Comparison of ENCODE assay signal across 16 cellular contexts in genomic region chr2:202669841-202670240, GRCh38. TPM values are rescaled to one million over a fixed set of nuclear protein-coding genes. Genes with fewer than 3 reads are reported as not detected.
DNase-seq lines count a peak whose midpoint lies in the region; ATAC-seq and TF ChIP-seq lines count a peak whose summit lies in the region.
"Had no signal": no experiment of that assay in that cellular context is flagged by ENCODE, and none has a peak within 500 bp of the region (broad histone marks: within the 10 kb centered on the region; RNA-seq: fewer than 3 reads in every experiment).

No MANE protein-coding gene starts in this region.

- no peak overlapping the region for H3K23ac ChIP-seq in H9 (ENCODE audit: insufficient read length, low read depth, low read length)

- H3K4me1 Mint-ChIP-seq in CD8-positive, alpha-beta T cell (ENCODE audit: low read depth), result peaks cover 81% of the 10 kb centered on the region
- peaks cover 27% of the 10 kb centered on the region for H3K4me1 Mint-ChIP-seq in T-helper 1 cell treated with Interleukin-12 subunit alpha and Interleukin-12 subunit beta and Interleukin-4 antibody, amounts not matched to agents 30 μg/mL and 1 μg/mL, for 36 hours (ENCODE audit: low read depth)
- H3K4me1 Mint-ChIP-seq in Calu3 (ENCODE audit: low read depth, unreplicated experiment) (no peaks in the 10 kb centered on the region), H9 (peaks cover 0 to 8% of the 10 kb centered on the region in 2 experiments; a peak in 1 of 4 replicates)

- no peak overlapping the region for H2BK120ac ChIP-seq in H9 (ENCODE audit: low read depth, low read length, poor library complexity, severe bottlenecking)

- no peak overlapping the region for H2AFZ ChIP-seq in H9 (ENCODE audit: low read length)

- no peak overlapping the region for H3K14ac ChIP-seq in H9 (ENCODE audit: insufficient read depth, low read length)

- no peak overlapping the region for H3K4me2 ChIP-seq in H9 (ENCODE audit: insufficient read depth, insufficient read length, low read length)

- H3K27me3 ChIP-seq in CD8-positive, alpha-beta T cell (ENCODE audit: insufficient read depth, low read length), result no peaks in the 10 kb centered on the region
- H3K27me3 ChIP-seq in H9 (ENCODE audit: insufficient read depth, low read length), result no peaks in the 10 kb centered on the region
- H3K27me3 ChIP-seq: foreskin keratinocyte, SJCRH30 had no signal

- H4K5ac ChIP-seq in H9 (ENCODE audit: insufficient read length, low read depth, low read length), result no peak overlapping the region

- H3K9me3 Mint-ChIP-seq in CD8-positive, alpha-beta T cell, result no peaks in the 10 kb centered on the region
- peaks cover 6% of the 10 kb centered on the region for H3K9me3 Mint-ChIP-seq in T-helper 1 cell treated with Interleukin-12 subunit alpha and Interleukin-12 subunit beta and Interleukin-4 antibody, amounts not matched to agents 30 μg/mL and 1 μg/mL, for 36 hours
- no peaks in the 10 kb centered on the region for H3K9me3 Mint-ChIP-seq in Calu3 (ENCODE audit: low read depth, unreplicated experiment)
- no peaks in the 10 kb centered on the region for H3K9me3 Mint-ChIP-seq in H9
- H3K9me3 Mint-ChIP-seq: immature natural killer cell had no signal

- H3K79me1 ChIP-seq in H9 (ENCODE audit: insufficient read depth, low read depth, low read length, poor library complexity, severe bottlenecking), result peaks cover 4% of the 10 kb centered on the region

- POLR2A ChIA-PET in CD8-positive, alpha-beta T cell (lab: Charles Lee), result interaction anchor here (0.9 to 3.4 kb wide), 5 partner anchors 8 to 35 kb away, joined by 3 to 28 read pairs (median 3); partner anchors contain the start of gene FAM117B

- no peak overlapping the region for H3K4ac ChIP-seq in H9 (ENCODE audit: low read depth, low read length)

- no TSS peak for BruUV-seq in Calu3 (replicated peaks; lab: Mats Ljungman, UMichigan)

- H3K18ac ChIP-seq in H9 (ENCODE audit: insufficient read length, low read depth, low read length), result no peak overlapping the region

- H3K79me2 ChIP-seq in H9 (ENCODE audit: insufficient read depth, low read length), result peaks cover 5% of the 10 kb centered on the region; the same call in 1 of the 2 replicates

- no peak overlapping the region for H3T11ph ChIP-seq in H9 (ENCODE audit: low read length)

- H3K4me1 ChIP-seq in CD8-positive, alpha-beta T cell (ENCODE audit: insufficient read depth, low read length), result peaks cover 83% of the 10 kb centered on the region
- H3K4me1 ChIP-seq in H9 (ENCODE audit: insufficient read depth, low read length), result no peaks in the 10 kb centered on the region
- H3K4me1 ChIP-seq: foreskin keratinocyte, SJCRH30 had no signal

- peak overlapping the region; percentile 64 for H3K4me3 Mint-ChIP-seq in CD8-positive, alpha-beta T cell
- H3K4me3 Mint-ChIP-seq in T-helper 1 cell treated with Interleukin-12 subunit alpha and Interleukin-12 subunit beta and Interleukin-4 antibody, amounts not matched to agents 30 μg/mL and 1 μg/mL, for 36 hours, result peak overlapping the region; percentile 35
- no peak overlapping the region for H3K4me3 Mint-ChIP-seq in Calu3 (ENCODE audit: low read depth, unreplicated experiment)
- H3K4me3 Mint-ChIP-seq in H9, result no peak overlapping the region
- H3K4me3 Mint-ChIP-seq: immature natural killer cell had no signal

- H2AK5ac ChIP-seq in H9 (ENCODE audit: insufficient read length, low read length), result no peak overlapping the region

- H3K56ac ChIP-seq in H9 (ENCODE audit: insufficient read length, low read depth, low read length), result no peak overlapping the region

- TF ChIP-seq CTCF in CD8-positive, alpha-beta T cell (IDR thresholded peaks at IDR 0.05), result no peak
- TF ChIP-seq CTCF in fibroblast of villous mesenchyme (IDR thresholded peaks at IDR 0.05; ENCODE audit: insufficient read depth, low read depth, low read length) (no peak), Calu3 (IDR thresholded peaks at IDR 0.05; ENCODE audit: unreplicated experiment) (no peak), H9 (conservative IDR thresholded peaks at IDR 0.05) (no peak)

- H4K91ac ChIP-seq in H9 (ENCODE audit: insufficient read length, low read depth, low read length), result no peak overlapping the region

- H2BK5ac ChIP-seq in H9 (ENCODE audit: insufficient read length, low read length), result no peak overlapping the region

- intact Hi-C loops in CD8-positive, alpha-beta T cell (cut with DNase I, micrococcal nuclease), result loop anchor here in 1 of 2 experiments (5.0 kb wide), 1 partner anchor 37 kb away; no protein-coding TSS in a partner anchor
- intact Hi-C loops in Calu3 (cut with micrococcal nuclease; ENCODE audit: unreplicated experiment), result no loop called here

- CTCF ChIA-PET in CD8-positive, alpha-beta T cell (lab: Charles Lee), result interaction anchor here (1.4 kb wide), 1 partner anchor 82 kb away, joined by 4 read pairs; no protein-coding TSS in a partner anchor
- CTCF ChIA-PET in Calu3 (lab: Charles Lee), result interaction anchor here (0.9 kb wide), 1 partner anchor 34 kb away, joined by 3 read pairs; no protein-coding TSS in a partner anchor

- no peak overlapping the region for H2BK15ac ChIP-seq in H9 (ENCODE audit: low read depth, low read length)

- peak overlapping the region; percentile 73 for H3K27ac Mint-ChIP-seq in CD8-positive, alpha-beta T cell
- H3K27ac Mint-ChIP-seq in T-helper 1 cell treated with Interleukin-12 subunit alpha and Interleukin-12 subunit beta and Interleukin-4 antibody, amounts not matched to agents 30 μg/mL and 1 μg/mL, for 36 hours, result peak overlapping the region; percentile 10
- no peak overlapping the region for H3K27ac Mint-ChIP-seq in Calu3 (ENCODE audit: unreplicated experiment)
- H3K27ac Mint-ChIP-seq in H9, result no peak overlapping the region

- no peak for DNase-seq in CD8-positive, alpha-beta T cell
- DNase-seq in fibroblast of villous mesenchyme (ENCODE audit: low read depth) (peak; percentile 53), HT-29 (ENCODE audit: low spot score) (no peak), Calu3 (no peak), H9 (no peak)
- DNase-seq: effector CD4-positive, alpha-beta T cell; foreskin keratinocyte; GDM1; immature natural killer cell; mesendoderm; NCI-H1092 treated with DMSO at 0.1 percent for 48 hours; NCI-H2227 treated with DMSO at 0.1 percent for 48 hours; SJCRH30 had no signal

- H3K36me3 Mint-ChIP-seq in CD8-positive, alpha-beta T cell, result peaks cover 4% of the 10 kb centered on the region
- no peaks in the 10 kb centered on the region for H3K36me3 Mint-ChIP-seq in T-helper 1 cell treated with Interleukin-12 subunit alpha and Interleukin-12 subunit beta and Interleukin-4 antibody, amounts not matched to agents 30 μg/mL and 1 μg/mL, for 36 hours (ENCODE audit: low read depth)
- H3K36me3 Mint-ChIP-seq in Calu3 (ENCODE audit: insufficient read depth, unreplicated experiment) (no peaks in the 10 kb centered on the region), H9 (ENCODE audit: insufficient read depth in 1 of 3, low read depth in 3 of 3) (peaks cover 0 to 1% (median 0%) of the 10 kb centered on the region in 3 experiments; a peak in 1 of 7 replicates)
- H3K36me3 Mint-ChIP-seq: immature natural killer cell had no signal

- H2BK12ac ChIP-seq in H9 (ENCODE audit: insufficient read length, low read depth, low read length), result no peak overlapping the region

- H3K27me3 Mint-ChIP-seq in CD8-positive, alpha-beta T cell (ENCODE audit: low read depth), result no peaks in the 10 kb centered on the region
- no peaks in the 10 kb centered on the region for H3K27me3 Mint-ChIP-seq in T-helper 1 cell treated with Interleukin-12 subunit alpha and Interleukin-12 subunit beta and Interleukin-4 antibody, amounts not matched to agents 30 μg/mL and 1 μg/mL, for 36 hours (ENCODE audit: low read depth)
- H3K27me3 Mint-ChIP-seq in Calu3 (ENCODE audit: unreplicated experiment), result no peaks in the 10 kb centered on the region
- H3K27me3 Mint-ChIP-seq in H9 (ENCODE audit: low read depth), result no peaks in the 10 kb centered on the region

- H3K36me3 ChIP-seq in CD8-positive, alpha-beta T cell (ENCODE audit: insufficient read depth, low read length), result no peaks in the 10 kb centered on the region
- H3K36me3 ChIP-seq: SJCRH30 had no signal

- H3K9me3 ChIP-seq in CD8-positive, alpha-beta T cell (ENCODE audit: low read length), result no peaks in the 10 kb centered on the region
- H3K9me3 ChIP-seq in H9 (ENCODE audit: control insufficient read depth, low read depth, low read length), result no peaks in the 10 kb centered on the region
- H3K9me3 ChIP-seq: SJCRH30 had no signal

- H3K27ac ChIP-seq in CD8-positive, alpha-beta T cell (ENCODE audit: low read depth, low read length), result no peak overlapping the region
- H3K27ac ChIP-seq in H9 (ENCODE audit: insufficient read length, low read depth, low read length), result no peak overlapping the region
- H3K27ac ChIP-seq: foreskin keratinocyte, SJCRH30 had no signal

- H4K20me1 ChIP-seq in H9 (ENCODE audit: control insufficient read depth, insufficient read depth, insufficient read length), result no peaks in the 10 kb centered on the region

- WGBS in H9 (ENCODE audit: extremely low coverage, insufficient read length, low lambda C conversion rate), result no CpG with 5 or more reads among the region's 1 CpG

- no peaks in the 10 kb centered on the region for H3K23me2 ChIP-seq in H9 (ENCODE audit: insufficient read length, low read depth, low read length, poor library complexity, severe bottlenecking)

- H3K4me3 ChIP-seq in CD8-positive, alpha-beta T cell (ENCODE audit: low read depth, low read length), result no peak overlapping the region
- no peak overlapping the region for H3K4me3 ChIP-seq in fibroblast of villous mesenchyme (ENCODE audit: low read depth, low read length)
- H3K4me3 ChIP-seq: SJCRH30 had no signal

- H3K9ac ChIP-seq in H9 (ENCODE audit: extremely low read depth, insufficient read length, low read length), result no peak overlapping the region

- H2BK20ac ChIP-seq in H9 (ENCODE audit: low read depth, low read length, poor library complexity, severe bottlenecking), result no peak overlapping the region

- ATAC-seq in CD8-positive, alpha-beta T cell, result peak; percentile 51
- ATAC-seq in GM18868 (IDR thresholded peaks at IDR 0.05; ENCODE audit: unreplicated experiment), result peak; percentile 38
- no peak for ATAC-seq in HG02970 (IDR thresholded peaks at IDR 0.05; ENCODE audit: low FRiP score, unreplicated experiment)
- ATAC-seq: foreskin keratinocyte had no signal

- no peak overlapping the region for H4K8ac ChIP-seq in H9 (replicated peaks; ENCODE audit: insufficient read length, low read depth, low read length)

RNA-seq across cellular contexts. Expression of gene FAM117B, which starts 35.1 kb away (rescaled TPM):
- total RNA-seq in CD8-positive, alpha-beta T cell, result 10 to 100 TPM; 40.0 to 45.8 TPM
- total RNA-seq in fibroblast of villous mesenchyme, result 1.6 and 1.7 TPM in 2 replicates
- total RNA-seq in HT-29 (2014; rRNA removed; shearing (Covaris generic)), result 6.5 and 9.9 TPM in 2 replicates
- total RNA-seq in Calu3 (2022), result 6.7 and 7.5 TPM in 2 replicates
- total RNA-seq in H9 (2021), result 24.0 and 24.5 TPM in 2 replicates

Comparison
In these comparisons a context has a peak if more than half of its experiments do, and no peak if none do; other contexts are left out.
1. H3K27ac Mint-ChIP-seq: peak in CD8-positive, alpha-beta T cell (single experiment) and T-helper 1 cell treated with Interleukin-12 subunit alpha and Interleukin-12 subunit beta and Interleukin-4 antibody, amounts not matched to agents 30 μg/mL and 1 μg/mL, for 36 hours (single experiment); none in Calu3 (single experiment) and H9 (0 of 3).
2. H3K4me3 Mint-ChIP-seq: peak in CD8-positive, alpha-beta T cell (single experiment) and T-helper 1 cell treated with Interleukin-12 subunit alpha and Interleukin-12 subunit beta and Interleukin-4 antibody, amounts not matched to agents 30 μg/mL and 1 μg/mL, for 36 hours (single experiment); none in Calu3 (single experiment) and H9 (0 of 2).